ENCODE assay signal across 29 cellular contexts in genomic region chr7:43123457-43123856, GRCh38. TPM values are rescaled to one million over a fixed set of nuclear protein-coding genes. Genes with fewer than 3 reads are reported as not detected.
"Had no signal": no experiment of that assay in that cellular context is flagged by ENCODE, and none has a peak within 500 bp of the region (broad histone marks: within the 10 kb centered on the region; RNA-seq: fewer than 3 reads in every experiment).

No MANE protein-coding gene starts in this region.

- H3K36me3 ChIP-seq: left lung, lower lobe of right lung, neural progenitor cell, neutrophil, right atrium auricular region, right lobe of liver, tibial nerve, uterus had no signal

- H3K4me1 ChIP-seq: left lung, lower lobe of right lung, neural progenitor cell, parathyroid adenoma, psoas muscle, right atrium auricular region, right lobe of liver, tibial nerve, uterus had no signal

- H3K4me3 Mint-ChIP-seq: immature natural killer cell; mesothelial cell of epicardium; naive B cell; natural killer cell; nephron progenitor cell; neural progenitor cell; stimulated activated naive CD8-positive, alpha-beta T cell treated with anti-CD3 and anti-CD28 coated beads, Interleukin-15, Interleukin-2, amounts not matched to agents 100 ng/mL and 50 ng/mL, for 24 hours; type B pancreatic cell had no signal

- H3K4me1 Mint-ChIP-seq: immature natural killer cell, mesothelial cell of epicardium, naive B cell, natural killer cell, nephron progenitor cell, neural progenitor cell had no signal

- H3K36me3 Mint-ChIP-seq: immature natural killer cell, mesothelial cell of epicardium, naive B cell, natural killer cell, neural progenitor cell, type B pancreatic cell had no signal

- H3K27me3 ChIP-seq: neural progenitor cell, right atrium auricular region, right lobe of liver, uterus had no signal

- H3K9me3 Mint-ChIP-seq: immature natural killer cell; mesothelial cell of epicardium; naive B cell; natural killer cell; nephron progenitor cell; neural progenitor cell; stimulated activated naive CD8-positive, alpha-beta T cell treated with anti-CD3 and anti-CD28 coated beads, Interleukin-15, Interleukin-2, amounts not matched to agents 100 ng/mL and 50 ng/mL, for 24 hours; type B pancreatic cell had no signal

- H3K27ac ChIP-seq: left lung, lower lobe of right lung, neural progenitor cell, neutrophil, parathyroid adenoma, psoas muscle, right atrium auricular region, right lobe of liver, skin epidermis, tibial nerve, uterus had no signal

- ATAC-seq: left colon, left lung, lower lobe of right lung, natural killer cell, psoas muscle, right lobe of liver had no signal

- H3K27ac Mint-ChIP-seq: immature natural killer cell; mesothelial cell of epicardium; naive B cell; natural killer cell; nephron progenitor cell; neural progenitor cell; stimulated activated naive CD8-positive, alpha-beta T cell treated with anti-CD3 and anti-CD28 coated beads, Interleukin-15, Interleukin-2, amounts not matched to agents 100 ng/mL and 50 ng/mL, for 24 hours; type B pancreatic cell had no signal

- H3K9me3 ChIP-seq: left lung, lower lobe of right lung, neutrophil, psoas muscle, right atrium auricular region, right lobe of liver, tibial nerve, uterus had no signal

- DNase-seq: hypothalamus; immature natural killer cell; kidney; left colon; left lung; lower lobe of right lung; mammary epithelial cell; mesendoderm; naive B cell; natural killer cell; nephron progenitor cell; occipital lobe; psoas muscle; right lobe of liver; stimulated activated CD4-positive, alpha-beta T cell treated with anti-CD3 and anti-CD28 coated beads, Interleukin-12 subunit alpha, Interleukin-12 subunit beta, amount 100 ng/mL, for 4 hours; stimulated activated CD4-positive, alpha-beta T cell treated with anti-CD3 and anti-CD28 coated beads, Interleukin-15, amount 100 ng/mL, for 24 hours; stimulated activated CD4-positive, alpha-beta T cell treated with anti-CD3 and anti-CD28 coated beads, Interleukin-2, amount 100 ng/mL, for 24 hours; stimulated activated CD4-positive, alpha-beta T cell treated with anti-CD3 and anti-CD28 coated beads, Interleukin-4, amount 100 ng/mL, for 1 hour; stimulated activated naive CD4-positive, alpha-beta T cell; uterus had no signal

- H3K4me3 ChIP-seq: left lung, lower lobe of right lung, neural progenitor cell, psoas muscle, right atrium auricular region, right lobe of liver, skin epidermis, tibial nerve, uterus had no signal

RNA-seq across cellular contexts. Expression of gene HECW1, which starts 11.0 kb away (rescaled TPM):
- total RNA-seq: mammary epithelial cell, natural killer cell had no signal
